Comparison of ENCODE assay signal across 8 cellular contexts in genomic region chr3:115100172-115100571, GRCh38. TPM values are rescaled to one million over a fixed set of nuclear protein-coding genes. Genes with fewer than 3 reads are reported as not detected.
A peak's percentile ranks its signal among the peaks of the same experiment; 100 is the strongest.
DNase-seq lines count a peak whose midpoint lies in the region; ATAC-seq and TF ChIP-seq lines count a peak whose summit lies in the region.

No MANE protein-coding gene starts in this region.

- POLR2A ChIA-PET in naive thymus-derived CD8-positive, alpha-beta T cell (lab: Charles Lee), result interaction anchor here (0.8 to 5.1 kb wide), 6 partner anchors 9 to 65 kb away, joined by 3 to 61 read pairs (median 5); partner anchors contain the start of gene ZBTB20

- H3K4me1 Mint-ChIP-seq in Calu3 (ENCODE audit: low read depth, unreplicated experiment) (peaks cover 16% of the 10 kb centered on the region), T-helper 17 cell (peaks cover 27% of the 10 kb centered on the region)
- peaks cover 19 to 70% (median 40%) of the 10 kb centered on the region in 4 donors for H3K4me1 Mint-ChIP-seq in naive thymus-derived CD8-positive, alpha-beta T cell

- peak overlapping the region; percentile 43 to 70 (median 67) for H3K27ac ChIP-seq in esophagus muscularis mucosa (replicated peaks in 1 of 4)

- peaks cover 22 to 46% (median 41%) of the 10 kb centered on the region in 4 donors for H3K4me1 ChIP-seq in esophagus muscularis mucosa

- CTCF ChIA-PET in Calu3 (lab: Charles Lee), result no interaction called here

- H3K36me3 ChIP-seq in esophagus muscularis mucosa, result peaks cover 0 to 3% (median 0%) of the 10 kb centered on the region in 4 donors

- H3K4me3 Mint-ChIP-seq in Calu3 (ENCODE audit: low read depth, unreplicated experiment) (peak overlapping the region; percentile 51), T-helper 17 cell (peak overlapping the region; percentile 92)
- peak overlapping the region; percentile 83 to 95 (median 90) for H3K4me3 Mint-ChIP-seq in naive thymus-derived CD8-positive, alpha-beta T cell

- H3K9me3 Mint-ChIP-seq in Calu3 (ENCODE audit: low read depth, unreplicated experiment), result no peaks in the 10 kb centered on the region
- H3K9me3 Mint-ChIP-seq in naive thymus-derived CD8-positive, alpha-beta T cell, result peaks cover 0 to 10% (median 7%) of the 10 kb centered on the region in 9 donors

- H3K27me3 Mint-ChIP-seq in Calu3 (ENCODE audit: unreplicated experiment), result no peaks in the 10 kb centered on the region
- no peaks in the 10 kb centered on the region for H3K27me3 Mint-ChIP-seq in T-helper 17 cell
- H3K27me3 Mint-ChIP-seq in naive thymus-derived CD8-positive, alpha-beta T cell, result no peaks in the 10 kb centered on the region

- no TSS peak for BruUV-seq in Calu3 (replicated peaks; lab: Mats Ljungman, UMichigan)

- no peaks in the 10 kb centered on the region for H3K9me3 ChIP-seq in T-helper 17 cell (ENCODE audit: control insufficient read depth, low read length, poor library complexity, severe bottlenecking)
- no peaks in the 10 kb centered on the region for H3K9me3 ChIP-seq in esophagus muscularis mucosa

- H3K36me3 Mint-ChIP-seq in Calu3 (ENCODE audit: insufficient read depth, unreplicated experiment) (no peaks in the 10 kb centered on the region), T-helper 17 cell (ENCODE audit: low read depth) (peaks cover 3% of the 10 kb centered on the region)
- peaks cover 9 to 21% (median 12%) of the 10 kb centered on the region in 3 donors for H3K36me3 Mint-ChIP-seq in naive thymus-derived CD8-positive, alpha-beta T cell

- no peak for TF ChIP-seq EP300 in esophagus muscularis mucosa (IDR thresholded peaks at IDR 0.05)

- ATAC-seq in GM19455 (IDR thresholded peaks at IDR 0.05; ENCODE audit: unreplicated experiment) (peak; percentile 74), T-helper 17 cell (peak; percentile 90)
- peak; percentile 87 to 90 for ATAC-seq in naive thymus-derived CD8-positive, alpha-beta T cell

- peak overlapping the region; percentile 84 for H3K27ac Mint-ChIP-seq in Calu3 (ENCODE audit: unreplicated experiment)
- peak overlapping the region; percentile 95 for H3K27ac Mint-ChIP-seq in T-helper 17 cell
- H3K27ac Mint-ChIP-seq in naive thymus-derived CD8-positive, alpha-beta T cell, result peak overlapping the region; percentile 85 to 98 (median 92)

- H3K4me3 ChIP-seq in LNCaP clone FGC (ENCODE audit: low read depth, low read length) (peak overlapping the region; percentile 41), esophagus muscularis mucosa (peak overlapping the region; percentile 42 to 46 (median 46))

- DNase-seq in Calu3 (peak; percentile 14), LNCaP clone FGC (ENCODE audit: low read depth) (no peak), T-helper 17 cell (peak in 1 of 3 donors; percentile 3), esophagus muscularis mucosa (ENCODE audit: extremely low spot score) (no peak), amniotic stem cell (lab: John Stamatoyannopoulos, UW) (no peak), NK-92 (lab: John Stamatoyannopoulos, UW; ENCODE audit: unreplicated experiment) (no peak)
- DNase-seq in naive thymus-derived CD8-positive, alpha-beta T cell, result peak in 8 of 10 donors; percentile 11 to 67 (median 48)

- WGBS in esophagus muscularis mucosa, result 4% methylated on average over 5 of the region's 5 CpGs

- no peaks in the 10 kb centered on the region for H3K27me3 ChIP-seq in esophagus muscularis mucosa

- intact Hi-C loops in Calu3 (cut with micrococcal nuclease; ENCODE audit: unreplicated experiment) (no loop called here), esophagus muscularis mucosa (cut with DNase I) (loop anchor here (5.0 kb wide), 1 partner anchor 273 kb away; no protein-coding TSS in a partner anchor)

- no peak for TF ChIP-seq POLR2A in esophagus muscularis mucosa (IDR thresholded peaks at IDR 0.05; ENCODE audit: low read depth)

- TF ChIP-seq CTCF in Calu3 (IDR thresholded peaks at IDR 0.05; ENCODE audit: unreplicated experiment) (no peak), LNCaP clone FGC (IDR thresholded peaks at IDR 0.05; ENCODE audit: control insufficient read depth, extremely low read depth, insufficient read depth) (no peak), esophagus muscularis mucosa (IDR thresholded peaks at IDR 0.05) (no peak)

RNA-seq across cellular contexts. Expression of gene ZBTB20, which starts 46.9 kb away (rescaled TPM):
- total RNA-seq in Calu3 (2022) (24.1 and 28.3 TPM in 2 replicates), T-helper 17 cell (10 to 100 TPM; 55.3 to 61.2 TPM), esophagus muscularis mucosa (100 to 1,000 TPM in 1 of 4 donors, 10 to 100 TPM in 3; 69.9 to 112 (median 80.8) TPM)
- 10 to 100 TPM; 44.6 to 50.8 TPM for total RNA-seq in naive thymus-derived CD8-positive, alpha-beta T cell
- 10 to 100 TPM; 16.5 to 22.0 (median 20.5) TPM for polyA plus RNA-seq in naive thymus-derived CD8-positive, alpha-beta T cell

Comparison
In these comparisons a context has a peak if more than half of its experiments do, and no peak if none do; other contexts are left out.
1. DNase-seq: peak in Calu3 (single experiment) and naive thymus-derived CD8-positive, alpha-beta T cell (8 of 10); none in LNCaP clone FGC (single experiment), esophagus muscularis mucosa (single experiment), amniotic stem cell (single experiment) and NK-92 (single experiment).
2. Peak in every context shown above with its lines, with median percentiles within 50 percentile points of each other: H3K27ac Mint-ChIP-seq, H3K4me3 Mint-ChIP-seq and ATAC-seq.